13 cellular contexts compared by ENCODE assay signal in the genomic region with DNA sequence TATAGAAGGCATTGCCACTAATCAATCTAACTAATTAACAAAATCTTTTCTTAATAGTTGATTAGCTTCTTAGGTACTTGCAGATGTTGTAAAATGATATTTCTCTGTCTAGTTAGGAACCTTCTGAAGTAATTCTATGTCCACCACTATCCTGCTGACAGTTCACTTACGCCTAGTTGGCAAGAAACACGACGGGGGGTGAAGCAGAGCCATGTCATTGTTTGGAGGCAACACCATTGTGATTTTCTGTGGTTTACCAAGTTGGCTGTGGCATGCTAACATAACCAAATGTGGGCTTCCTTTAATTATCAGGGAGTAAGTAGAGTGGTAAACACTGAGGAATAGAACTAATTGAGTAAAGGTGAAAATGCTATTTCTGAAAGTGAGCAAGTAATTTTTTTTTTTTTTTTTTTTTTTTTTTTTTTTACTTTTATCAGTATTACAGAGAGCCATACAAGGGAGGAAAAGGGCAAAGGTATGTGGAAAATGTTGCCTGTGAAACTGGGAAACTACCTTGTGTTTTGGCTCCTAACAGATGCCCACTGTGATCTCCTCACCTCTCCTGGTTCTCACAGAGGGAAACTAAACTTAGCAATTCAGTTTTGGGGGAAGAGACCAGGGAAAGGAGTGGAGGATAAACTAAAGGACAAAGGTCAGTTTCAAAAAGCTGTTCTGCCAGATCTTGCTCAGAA.
DNase-seq lines count a peak whose midpoint lies in the region; ATAC-seq, FAIRE-seq and TF ChIP-seq lines count a peak whose summit lies in the region.
"Had no signal": no experiment of that assay in that cellular context is flagged by ENCODE, and none has a peak within 500 bp of the region (broad histone marks: within the 10 kb centered on the region; RNA-seq: fewer than 3 reads in every experiment).

No MANE protein-coding gene starts in this region.

- H3K79me2 ChIP-seq in ACC112 (ENCODE audit: control insufficient read depth, insufficient read depth, low read length, unreplicated experiment) (no peaks in the 10 kb centered on the region), H1 (ENCODE audit: control insufficient read depth in 1 of 2, insufficient read depth in 2 of 2, low read length in 2 of 2) (no peaks in the 10 kb centered on the region)
- H3K79me2 ChIP-seq: parathyroid adenoma had no signal

- no peak overlapping the region for H4K8ac ChIP-seq in H1 (ENCODE audit: extremely low read depth, insufficient read depth, low read length)

- TF ChIP-seq RAD21 in H1 (IDR thresholded peaks at IDR 0.05 in 1 of 2, conservative IDR thresholded peaks at IDR 0.05 in 1 of 2; ENCODE audit: low read depth in 2 of 2, low read length in 2 of 2): no peak

- H2BK5ac ChIP-seq in H1 (ENCODE audit: low read depth, low read length): no peak overlapping the region

- H2BK20ac ChIP-seq in H1 (ENCODE audit: low read length): no peak overlapping the region

- no peak overlapping the region for H3K27ac Mint-ChIP-seq in T-helper 2 cell treated with Interferon-gamma antibody and Interleukin-4, amounts not matched to agents 5 μg/mL and 100 μg/mL, for 36 hours
- H3K27ac Mint-ChIP-seq in MCF 10A (ENCODE audit: low read depth, unreplicated experiment): no peak overlapping the region
- H3K27ac Mint-ChIP-seq: activated naive CD4-positive, alpha-beta T cell treated with anti-CD3 and anti-CD28 coated beads, Interleukin-2, amount 10 ng/mL, durations not matched to agents 7 days and 5 days had no signal

- H3K27me3 Mint-ChIP-seq in T-helper 2 cell treated with Interferon-gamma antibody and Interleukin-4, amounts not matched to agents 5 μg/mL and 100 μg/mL, for 36 hours (ENCODE audit: low read depth): no peaks in the 10 kb centered on the region
- no peaks in the 10 kb centered on the region for H3K27me3 Mint-ChIP-seq in MCF 10A (ENCODE audit: insufficient read depth, unreplicated experiment)
- H3K27me3 Mint-ChIP-seq: activated naive CD4-positive, alpha-beta T cell treated with anti-CD3 and anti-CD28 coated beads, Interleukin-2, amount 10 ng/mL, durations not matched to agents 7 days and 5 days had no signal

- H3K36me3 Mint-ChIP-seq in T-helper 2 cell treated with Interferon-gamma antibody and Interleukin-4, amounts not matched to agents 5 μg/mL and 100 μg/mL, for 36 hours (ENCODE audit: low read depth): no peaks in the 10 kb centered on the region
- H3K36me3 Mint-ChIP-seq in MCF 10A (ENCODE audit: insufficient read depth, unreplicated experiment): peaks cover 22% of the 10 kb centered on the region
- H3K36me3 Mint-ChIP-seq: activated naive CD4-positive, alpha-beta T cell treated with anti-CD3 and anti-CD28 coated beads, Interleukin-2, amount 10 ng/mL, durations not matched to agents 7 days and 5 days had no signal

- no peak overlapping the region for H3K18ac ChIP-seq in H1 (ENCODE audit: extremely low read depth, low read length)

- peak; percentile 82 for FAIRE-seq in H1 (lab: Jason Lieb, UNC)
- FAIRE-seq: K562 had no signal

- no peak overlapping the region for H4K91ac ChIP-seq in H1 (replicated peaks; ENCODE audit: insufficient read length, low read length)

- H3K56ac ChIP-seq in H1 (replicated peaks; ENCODE audit: insufficient read length, low read depth, low read length): no peak overlapping the region

- H3K23me2 ChIP-seq in H1 (ENCODE audit: low read depth, low read length): no peaks in the 10 kb centered on the region

- WGBS in H1 (ENCODE audit: extremely low coverage in 1 of 2, insufficient coverage in 1 of 2, insufficient read length in 1 of 2, insufficient replicate concordance in 2 of 2, low coverage in 1 of 2, low lambda C conversion rate in 2 of 2, missing lambda C conversion rate in 1 of 2), 2 experiments: 29% methylated on average over 3 of the region's 3 CpGs; no CpG with 5 or more reads in 1 of the 2 experiments

- no peak overlapping the region for H3K4ac ChIP-seq in H1 (replicated peaks; ENCODE audit: insufficient read length, low read depth, low read length)

- no peak overlapping the region for H2BK120ac ChIP-seq in H1 (replicated peaks; ENCODE audit: low read depth, low read length)

- DNase-seq in M059J (ENCODE audit: low read depth) (peak; percentile 67), H1 (ENCODE audit: low read depth in 1 of 2, low spot score in 2 of 2) (no peak), MCF 10A (ENCODE audit: unreplicated experiment) (no peak)
- no peak for DNase-seq in T-helper 2 cell treated with Interferon-gamma antibody and Interleukin-4, amounts not matched to agents 5 μg/mL and 100 μg/mL, for 36 hours (ENCODE audit: low spot score)
- DNase-seq: activated naive CD4-positive, alpha-beta T cell treated with anti-CD3 and anti-CD28 coated beads, Interleukin-2, amount 10 ng/mL, durations not matched to agents 7 days and 5 days; central memory CD4-positive, alpha-beta T cell had no signal

- H3K4me1 ChIP-seq in ACC112 (ENCODE audit: control insufficient read depth, insufficient read depth, low read length, unreplicated experiment): peaks cover 15% of the 10 kb centered on the region
- peaks cover 0 to 4% (median 1%) of the 10 kb centered on the region in 4 experiments; a peak in 2 of 7 replicates for H3K4me1 ChIP-seq in H1 (replicated peaks in 1 of 4; ENCODE audit: control insufficient read depth in 3 of 4, insufficient read depth in 4 of 4, low read length in 3 of 4)
- peaks cover 65% of the 10 kb centered on the region for H3K4me1 ChIP-seq in muscle layer of colon (ENCODE audit: insufficient read depth, low read length)
- H3K4me1 ChIP-seq: parathyroid adenoma had no signal

- no peak overlapping the region for H4K5ac ChIP-seq in H1 (ENCODE audit: insufficient read length, low read depth, low read length)

- no peak overlapping the region for H2BK12ac ChIP-seq in H1 (ENCODE audit: low read depth, low read length)

- BruUV-seq in MCF 10A (replicated peaks; lab: Mats Ljungman, UMichigan): no TSS peak

- peak overlapping the region in 1 of 2 experiments; percentile 40; a peak in 2 of 4 replicates for H3K4me2 ChIP-seq in H1 (ENCODE audit: insufficient read depth in 1 of 2, low read depth in 2 of 2, low read length in 2 of 2)

- intact Hi-C loops in MCF 10A (cut with micrococcal nuclease): no loop called here

- no peaks in the 10 kb centered on the region for H3K79me1 ChIP-seq in H1 (ENCODE audit: low read depth, low read length)

- no peaks in the 10 kb centered on the region for H3K9me3 Mint-ChIP-seq in T-helper 2 cell treated with Interferon-gamma antibody and Interleukin-4, amounts not matched to agents 5 μg/mL and 100 μg/mL, for 36 hours
- no peaks in the 10 kb centered on the region for H3K9me3 Mint-ChIP-seq in MCF 10A (ENCODE audit: unreplicated experiment)
- H3K9me3 Mint-ChIP-seq: activated naive CD4-positive, alpha-beta T cell treated with anti-CD3 and anti-CD28 coated beads, Interleukin-2, amount 10 ng/mL, durations not matched to agents 7 days and 5 days had no signal

- H3K4me3 Mint-ChIP-seq in T-helper 2 cell treated with Interferon-gamma antibody and Interleukin-4, amounts not matched to agents 5 μg/mL and 100 μg/mL, for 36 hours: no peak overlapping the region
- no peak overlapping the region for H3K4me3 Mint-ChIP-seq in MCF 10A (ENCODE audit: unreplicated experiment)
- H3K4me3 Mint-ChIP-seq: activated naive CD4-positive, alpha-beta T cell treated with anti-CD3 and anti-CD28 coated beads, Interleukin-2, amount 10 ng/mL, durations not matched to agents 7 days and 5 days had no signal

- H3K27ac ChIP-seq in ACC112 (ENCODE audit: low read depth, low read length): no peak overlapping the region
- no peak overlapping the region for H3K27ac ChIP-seq in H1 (ENCODE audit: low read depth, low read length)
- peak overlapping the region; percentile 38 for H3K27ac ChIP-seq in muscle layer of colon (ENCODE audit: low read depth, low read length)
- H3K27ac ChIP-seq: parathyroid adenoma had no signal

- POLR2A ChIA-PET in H1 (lab: Charles Lee; ENCODE audit: partially characterized antibody) (no interaction called here), MCF 10A (lab: Yijun Ruan, JAX) (interaction anchor here (0.6 kb wide), 1 partner anchor 577 kb away, joined by 3 read pairs; no protein-coding TSS in a partner anchor)

- no peaks in the 10 kb centered on the region for H3K27me3 ChIP-seq in ACC112 (ENCODE audit: insufficient read depth, low read length)
- H3K27me3 ChIP-seq in H1 (replicated peaks in 1 of 4; ENCODE audit: control insufficient read depth in 3 of 4, extremely low read depth in 1 of 4, insufficient read depth in 3 of 4, low read length in 3 of 4): no peaks in the 10 kb centered on the region
- no peaks in the 10 kb centered on the region for H3K27me3 ChIP-seq in muscle layer of colon (ENCODE audit: control insufficient read depth in 1 of 2, insufficient read depth in 2 of 2, low read length in 2 of 2)

- no peak overlapping the region for H3K9ac ChIP-seq in H1 (replicated peaks in 1 of 4; ENCODE audit: extremely low read depth in 1 of 4, low read depth in 3 of 4, low read length in 3 of 4)
- no peak overlapping the region for H3K9ac ChIP-seq in muscle layer of colon (ENCODE audit: low read length)
- H3K9ac ChIP-seq: parathyroid adenoma had no signal

- TF ChIP-seq POLR2A in H1 (IDR thresholded peaks at IDR 0.05; ENCODE audit: control extremely low read depth in 1 of 2, low read depth in 2 of 2, low read length in 2 of 2): no peak

- H3K14ac ChIP-seq in H1 (ENCODE audit: insufficient read length): no peak overlapping the region

- no peak overlapping the region for H3K23ac ChIP-seq in H1 (ENCODE audit: insufficient read length)

- no peaks in the 10 kb centered on the region for H3K9me3 ChIP-seq in H1 (ENCODE audit: insufficient read depth in 2 of 2, low read depth in 1 of 2, low read length in 1 of 2)
- no peaks in the 10 kb centered on the region for H3K9me3 ChIP-seq in muscle layer of colon (ENCODE audit: low read length)

- H4K20me1 ChIP-seq in H1 (replicated peaks in 1 of 2; ENCODE audit: control insufficient read depth in 1 of 2, insufficient read depth in 2 of 2, low read length in 2 of 2): no peaks in the 10 kb centered on the region

- CTCF ChIA-PET in H1 (lab: Charles Lee; ENCODE audit: partially characterized antibody) (no interaction called here), MCF 10A (lab: Yijun Ruan, JAX) (interaction anchor here (0.9 kb wide), 1 partner anchor 47 kb away, joined by 4 read pairs; no protein-coding TSS in a partner anchor)

- ATAC-seq in GM18907 (IDR thresholded peaks at IDR 0.05; ENCODE audit: unreplicated experiment): no peak
- no peak for ATAC-seq in GM18873 (IDR thresholded peaks at IDR 0.05; ENCODE audit: low FRiP score, unreplicated experiment)
- ATAC-seq: K562 had no signal

- H2AK5ac ChIP-seq in H1 (ENCODE audit: low read depth, low read length): no peak overlapping the region

- no peak overlapping the region for H2BK15ac ChIP-seq in H1 (ENCODE audit: low read length)

- H3K36me3 ChIP-seq in ACC112 (ENCODE audit: insufficient read depth, low read length) (no peaks in the 10 kb centered on the region), H1 (ENCODE audit: control insufficient read depth in 2 of 4, insufficient read depth in 4 of 4, low read length in 3 of 4) (no peaks in the 10 kb centered on the region), muscle layer of colon (ENCODE audit: insufficient read depth, low read length) (no peaks in the 10 kb centered on the region)

- H2AFZ ChIP-seq in ACC112 (ENCODE audit: low read length, unreplicated experiment) (peak overlapping the region; percentile 73), H1 (ENCODE audit: low read length) (no peak overlapping the region)
- H2AFZ ChIP-seq: parathyroid adenoma had no signal

- TF ChIP-seq CTCF in H1 (IDR thresholded peaks at IDR 0.05; ENCODE audit: control extremely low read depth in 1 of 3, insufficient read depth in 1 of 3, low read depth in 1 of 3, low read length in 3 of 3) (no peak), MCF 10A (IDR thresholded peaks at IDR 0.05; ENCODE audit: unreplicated experiment) (no peak)

- H3K4me3 ChIP-seq in ACC112 (ENCODE audit: low read depth, low read length): no peak overlapping the region
- no peak overlapping the region for H3K4me3 ChIP-seq in H1 (ENCODE audit: extremely low read depth in 1 of 4, insufficient read depth in 2 of 4, low read depth in 3 of 4, low read length in 4 of 4)
- H3K4me3 ChIP-seq in muscle layer of colon (ENCODE audit: low read depth in 1 of 2, low read length in 2 of 2): no peak overlapping the region
- H3K4me3 ChIP-seq: K562, lung had no signal

- TF ChIP-seq EP300 in H1 (IDR thresholded peaks at IDR 0.05; ENCODE audit: borderline replicate concordance in 1 of 2, low read depth in 2 of 2, low read length in 2 of 2): no peak

- H3K4me1 Mint-ChIP-seq in T-helper 2 cell treated with Interferon-gamma antibody and Interleukin-4, amounts not matched to agents 5 μg/mL and 100 μg/mL, for 36 hours (ENCODE audit: low read depth): no peaks in the 10 kb centered on the region
- H3K4me1 Mint-ChIP-seq in MCF 10A (ENCODE audit: insufficient read depth, unreplicated experiment): no peaks in the 10 kb centered on the region
- H3K4me1 Mint-ChIP-seq: activated naive CD4-positive, alpha-beta T cell treated with anti-CD3 and anti-CD28 coated beads, Interleukin-2, amount 10 ng/mL, durations not matched to agents 7 days and 5 days had no signal
